Comparison of ENCODE assay signal across 15 cellular contexts in the genomic region with DNA sequence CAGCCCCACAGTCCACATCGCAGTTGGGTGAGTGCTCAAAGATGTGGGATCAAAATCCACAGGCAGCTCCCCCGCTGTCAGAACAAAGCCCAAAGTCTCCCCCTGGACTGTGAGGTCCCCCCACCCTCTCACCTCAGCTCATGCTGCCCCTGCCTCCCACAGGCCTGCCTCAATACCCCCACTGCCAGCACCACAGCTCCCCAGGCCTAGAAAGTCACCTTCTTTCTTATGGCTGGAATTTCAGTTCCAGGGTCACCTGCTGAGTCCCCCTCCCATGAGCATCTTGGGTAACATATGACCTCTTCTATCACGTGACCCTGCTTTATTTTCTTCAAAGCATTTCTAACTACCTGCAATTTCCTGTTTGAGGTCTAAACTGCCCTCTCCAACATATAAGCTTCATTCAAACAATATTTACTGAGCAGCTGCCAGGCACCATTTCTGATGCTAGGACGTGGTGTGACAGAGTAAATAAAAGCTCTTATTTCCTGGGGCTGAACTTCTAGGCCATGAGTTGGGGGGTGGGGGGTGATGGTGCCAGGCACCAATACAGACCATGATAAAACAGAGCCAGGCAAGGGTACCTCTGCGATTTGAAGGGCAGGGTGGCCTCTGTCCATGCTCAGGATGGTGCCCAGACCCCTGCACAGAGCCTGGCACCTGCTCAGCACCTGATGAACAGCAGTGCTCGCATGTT. TPM values are rescaled to one million over a fixed set of nuclear protein-coding genes. Genes with fewer than 3 reads are reported as not detected.
DNase-seq lines count a peak whose midpoint lies in the region; ATAC-seq and TF ChIP-seq lines count a peak whose summit lies in the region.
"Had no signal": no experiment of that assay in that cellular context is flagged by ENCODE, and none has a peak within 500 bp of the region (broad histone marks: within the 10 kb centered on the region; RNA-seq: fewer than 3 reads in every experiment).

No MANE protein-coding gene starts in this region.

- peaks cover 55% of the 10 kb centered on the region; the same call in 1 of the 2 replicates for H3K36me3 ChIP-seq in KOPT-K1 (ENCODE audit: insufficient read depth, low read length)
- H3K36me3 ChIP-seq in mucosa of descending colon (ENCODE audit: low read depth), result no peaks in the 10 kb centered on the region
- H3K36me3 ChIP-seq in BE2C, result no peaks in the 10 kb centered on the region

- no peak overlapping the region for H3K4me3 ChIP-seq in mucosa of descending colon
- no peak overlapping the region for H3K4me3 ChIP-seq in BE2C (ENCODE audit: low read depth, low read length)
- H3K4me3 ChIP-seq: esophagus squamous epithelium had no signal

- intact Hi-C loops in mucosa of descending colon (cut with DNase I, micrococcal nuclease), result no loop called here

- peak overlapping the region; percentile 59 for H3K27ac ChIP-seq in KOPT-K1 (ENCODE audit: low read depth, low read length, poor library complexity, severe bottlenecking)
- H3K27ac ChIP-seq: esophagus squamous epithelium had no signal

- no peaks in the 10 kb centered on the region for H3K27me3 ChIP-seq in BE2C
- H3K27me3 ChIP-seq: esophagus squamous epithelium had no signal

- H3K9me3 ChIP-seq in KOPT-K1 (ENCODE audit: insufficient read depth, low read length, poor library complexity, severe bottlenecking), result no peaks in the 10 kb centered on the region
- H3K9me3 ChIP-seq in mucosa of descending colon, result no peaks in the 10 kb centered on the region
- no peaks in the 10 kb centered on the region for H3K9me3 ChIP-seq in BE2C
- H3K9me3 ChIP-seq: esophagus squamous epithelium, SK-N-SH had no signal

- TF ChIP-seq CTCF in mucosa of descending colon (IDR thresholded peaks at IDR 0.05) (no peak), BE2C (IDR thresholded peaks at IDR 0.05; ENCODE audit: low read depth, low read length) (no peak)

- ATAC-seq in mucosa of descending colon, result peak; percentile 79

- DNase-seq in DMS153 (lab: John Stamatoyannopoulos, UW), result peak; percentile 81
- DNase-seq in NCI-H748 (lab: John Stamatoyannopoulos, UW; ENCODE audit: unreplicated experiment), result peak; percentile 82
- peak in 1 of 3 donors; percentile 65 for DNase-seq in mucosa of descending colon
- DNase-seq in kidney tubule cell (ENCODE audit: low spot score), result no peak
- DNase-seq in NCI-H1694 treated with DMSO at 0.1 percent for 48 hours (lab: John Stamatoyannopoulos, UW), result no peak
- DNase-seq in BE2C, result no peak
- DNase-seq: activated CD4-positive, alpha-beta T cell treated with anti-CD3 and anti-CD28 coated beads, Interleukin-2, amount 50 U/mL, for 1 hour; Calu3; esophagus squamous epithelium; NCI-H526; SK-N-SH; stimulated activated CD4-positive, alpha-beta T cell treated with anti-CD3 and anti-CD28 coated beads, Interleukin-4, amount 100 ng/mL, for 24 hours had no signal

- H3K4me1 ChIP-seq in mucosa of descending colon (ENCODE audit: low read depth), result peaks cover 13% of the 10 kb centered on the region
- H3K4me1 ChIP-seq in BE2C, result no peaks in the 10 kb centered on the region
- H3K4me1 ChIP-seq: esophagus squamous epithelium had no signal

RNA-seq across cellular contexts. Expression of a gene that starts 2.4 kb away (rescaled TPM):
- 1 to 10 TPM in 1 of 3 donors, under 1 TPM in 1, not detected in 1; 0.65 to 1.1 TPM for total RNA-seq in mucosa of descending colon
- polyA plus RNA-seq in BE2C (2012; ENCODE audit: insufficient read depth, insufficient read length, low read depth), result not detected
- total RNA-seq: Calu3, esophagus squamous epithelium, renal cortical epithelial cell had no signal
- polyA plus RNA-seq: IgD-negative memory B cell, SK-N-SH had no signal

RNA-seq across cellular contexts. Expression of a gene that starts 11.3 kb away (rescaled TPM):
- total RNA-seq in mucosa of descending colon, result 100 to 1,000 TPM in 2 of 3 donors, 10 to 100 TPM in 1; 78.6 to 161 (median 104) TPM
- 14.0 TPM for polyA plus RNA-seq in BE2C (2012; ENCODE audit: insufficient read depth, insufficient read length, low read depth)

RNA-seq across cellular contexts. Expression of a gene that starts 14.6 kb away (rescaled TPM):
- 100 to 1,000 TPM; 384 to 562 (median 554) TPM for total RNA-seq in mucosa of descending colon
- 332 TPM for polyA plus RNA-seq in BE2C (2012; ENCODE audit: insufficient read depth, insufficient read length, low read depth)

RNA-seq across cellular contexts. Expression of a gene that starts 28.9 kb away (rescaled TPM):
- 1 to 10 TPM; 2.8 to 6.8 (median 3.9) TPM for total RNA-seq in mucosa of descending colon
- polyA plus RNA-seq in BE2C (2012; ENCODE audit: insufficient read depth, insufficient read length, low read depth), result 0.91 TPM
- polyA plus RNA-seq: IgD-negative memory B cell had no signal

RNA-seq across cellular contexts. Expression of a gene that starts 38.7 kb away (rescaled TPM):
- total RNA-seq in mucosa of descending colon, result 1 to 10 TPM; 1.1 to 2.7 (median 2.3) TPM
- polyA plus RNA-seq in BE2C (2012; ENCODE audit: insufficient read depth, insufficient read length, low read depth), result 50.3 TPM

Comparison
In these comparisons a context has a peak if more than half of its experiments do, and no peak if none do; other contexts are left out.
1. DNase-seq: peak in DMS153 (single experiment) and NCI-H748 (single experiment); none in kidney tubule cell (single experiment), NCI-H1694 treated with DMSO at 0.1 percent for 48 hours (single experiment) and BE2C (single experiment).